ENCODE assay signal across 1 cellular context in genomic region chr4:153773236-153773690, GRCh38.
TF ChIP-seq lines count a peak whose summit lies in the region.

No MANE protein-coding gene starts in this region.

TF ChIP-seq in H1, 55 proteins besides CTCF, POLR2A, EP300 and RAD21:
- TF ChIP-seq HDAC2 (IDR thresholded peaks at IDR 0.05; ENCODE audit: borderline replicate concordance in 1 of 2, low read depth in 2 of 2, low read length in 2 of 2) (0 out of 4 replicates have a peak, but pooled peaks of 1 of the 2 experiments have one; percentile 18), TEAD4 (IDR thresholded peaks at IDR 0.05; ENCODE audit: low read depth, low read length) (0 out of 2 replicates have a peak, but pooled peaks have one; percentile 45), JUND (IDR thresholded peaks at IDR 0.05; ENCODE audit: low read length) (0 out of 2 replicates have a peak, but pooled peaks have one; percentile 20), CBX8 (IDR thresholded peaks at IDR 0.05; ENCODE audit: borderline replicate concordance, low read depth, low read length) (no peak), ATF2 (IDR thresholded peaks at IDR 0.05; ENCODE audit: low read length) (peak; percentile 68; the same call in 1 of the 2 replicates), YY1 (IDR thresholded peaks at IDR 0.05; ENCODE audit: low read depth, low read length) (0 out of 2 replicates have a peak, but pooled peaks have one; percentile 48)
